In genomic region chr16:19068237-19068815, GRCh38 we compare ENCODE assay signal across 8 cellular contexts. TPM values are rescaled to one million over a fixed set of nuclear protein-coding genes. Genes with fewer than 3 reads are reported as not detected.
A peak's percentile ranks its signal among the peaks of the same experiment; 100 is the strongest.
DNase-seq lines count a peak whose midpoint lies in the region; ATAC-seq and TF ChIP-seq lines count a peak whose summit lies in the region.

No MANE protein-coding gene starts in this region.

- H3K9ac ChIP-seq in neural progenitor cell = peak overlapping the region; percentile 53

- peak overlapping the region; percentile 99 to 100 for H3K27ac Mint-ChIP-seq in effector memory CD8-positive, alpha-beta T cell
- H3K27ac Mint-ChIP-seq in neural progenitor cell = peak overlapping the region; percentile 97

- no peaks in the 10 kb centered on the region for H3K27me3 Mint-ChIP-seq in effector memory CD8-positive, alpha-beta T cell
- H3K27me3 Mint-ChIP-seq in neural progenitor cell (ENCODE audit: insufficient read depth, low read depth) = peaks cover 4% of the 10 kb centered on the region

- peaks cover 20% of the 10 kb centered on the region for H3K36me3 Mint-ChIP-seq in effector memory CD8-positive, alpha-beta T cell (ENCODE audit: insufficient read depth)
- peaks cover 6% of the 10 kb centered on the region for H3K36me3 Mint-ChIP-seq in neural progenitor cell

- no peaks in the 10 kb centered on the region for H3K4me1 ChIP-seq in neural progenitor cell

- H3K4me2 ChIP-seq in neural progenitor cell = peak overlapping the region; percentile 80

- no peak for ATAC-seq in effector memory CD8-positive, alpha-beta T cell (replicated peaks)
- ATAC-seq in HG03571 (IDR thresholded peaks at IDR 0.05; ENCODE audit: unreplicated experiment) (no peak), GM18870 (IDR thresholded peaks at IDR 0.05; ENCODE audit: unreplicated experiment) (no peak), GM21619 (IDR thresholded peaks at IDR 0.05; ENCODE audit: unreplicated experiment) (no peak)

- peaks cover 3 to 8% of the 10 kb centered on the region in 2 donors for H3K4me1 Mint-ChIP-seq in effector memory CD8-positive, alpha-beta T cell (ENCODE audit: low read depth in 2 of 2)
- H3K4me1 Mint-ChIP-seq in neural progenitor cell = peaks cover 7% of the 10 kb centered on the region

- H3K9me3 Mint-ChIP-seq in effector memory CD8-positive, alpha-beta T cell = no peaks in the 10 kb centered on the region
- no peaks in the 10 kb centered on the region for H3K9me3 Mint-ChIP-seq in neural progenitor cell

- H3K36me3 ChIP-seq in neural progenitor cell = no peaks in the 10 kb centered on the region

- peaks cover 16% of the 10 kb centered on the region for H3K79me2 ChIP-seq in neural progenitor cell (ENCODE audit: low read depth)

- H4K20me1 ChIP-seq in neural progenitor cell (ENCODE audit: low read depth) = no peaks in the 10 kb centered on the region

- peak overlapping the region; percentile 69 for H2AFZ ChIP-seq in neural progenitor cell (replicated peaks)

- peak overlapping the region; percentile 87 for H3K4me3 ChIP-seq in neural progenitor cell

- peak overlapping the region; percentile 89 to 90 for H3K4me3 Mint-ChIP-seq in effector memory CD8-positive, alpha-beta T cell
- H3K4me3 Mint-ChIP-seq in neural progenitor cell = peak overlapping the region; percentile 95

- TF ChIP-seq CTCF in C4-2B (conservative IDR thresholded peaks at IDR 0.05) = no peak
- TF ChIP-seq CTCF in neural progenitor cell (IDR thresholded peaks at IDR 0.05) = no peak

- no peaks in the 10 kb centered on the region for H3K9me3 ChIP-seq in neural progenitor cell (ENCODE audit: low read depth)

- H3K27ac ChIP-seq in C4-2B = peak overlapping the region; percentile 98
- H3K27ac ChIP-seq in neural progenitor cell = no peak overlapping the region

- H3F3A ChIP-seq in neural progenitor cell (ENCODE audit: low read depth) = no peaks in the 10 kb centered on the region

- no peaks in the 10 kb centered on the region for H3K27me3 ChIP-seq in neural progenitor cell

- peak; percentile 44 for DNase-seq in NCI-H69 (lab: John Stamatoyannopoulos, UW)
- DNase-seq in effector memory CD8-positive, alpha-beta T cell = no peak
- DNase-seq in neural progenitor cell (ENCODE audit: low spot score) = no peak
- DNase-seq in NCI-H2081 treated with DMSO at 0.1 percent for 48 hours (lab: John Stamatoyannopoulos, UW) = no peak

RNA-seq across cellular contexts. Expression of gene COQ7, which starts 0.9 kb away (rescaled TPM):
- 11.8 and 22.9 TPM in 2 replicates for total RNA-seq in neural progenitor cell (ENCODE audit: low replicate concordance)

RNA-seq across cellular contexts. Expression of gene ITPRIPL2, which starts 45.4 kb away (rescaled TPM):
- 3.7 and 5.4 TPM in 2 replicates for total RNA-seq in neural progenitor cell (ENCODE audit: low replicate concordance)
